In the genomic region with DNA sequence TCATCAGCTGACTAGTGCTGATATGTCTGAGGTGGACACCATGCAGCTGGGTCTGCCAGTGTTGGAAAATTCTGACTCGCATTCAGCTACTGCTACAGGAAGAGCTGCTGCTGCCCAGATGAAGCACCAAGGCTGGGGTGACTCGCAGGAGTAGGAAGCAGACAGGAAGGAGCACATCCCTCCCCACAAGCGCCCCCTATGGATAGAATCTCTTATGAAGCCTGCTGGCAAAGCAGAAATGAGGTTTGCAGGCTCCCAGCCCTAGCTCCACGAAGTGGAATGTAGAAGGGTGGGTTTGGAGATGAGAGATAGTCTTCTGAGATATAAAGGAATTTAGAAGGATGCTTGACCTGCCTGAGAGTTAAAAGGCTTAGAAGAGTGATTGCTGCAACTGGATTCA, we compare ENCODE assay signal across 12 cellular contexts.
DNase-seq lines count a peak whose midpoint lies in the region; ATAC-seq, FAIRE-seq and TF ChIP-seq lines count a peak whose summit lies in the region.
"Had no signal": no experiment of that assay in that cellular context is flagged by ENCODE, and none has a peak within 500 bp of the region (broad histone marks: within the 10 kb centered on the region; RNA-seq: fewer than 3 reads in every experiment).

No MANE protein-coding gene starts in this region.

- H3K4me3 ChIP-seq in MG63 (no peak overlapping the region), H1 (ENCODE audit: extremely low read depth in 1 of 4, insufficient read depth in 2 of 4, low read depth in 3 of 4, low read length in 4 of 4) (no peak overlapping the region)

- H3K27me3 ChIP-seq in MG63 (no peaks in the 10 kb centered on the region), H1 (replicated peaks in 1 of 4; ENCODE audit: control insufficient read depth in 3 of 4, extremely low read depth in 1 of 4, insufficient read depth in 3 of 4, low read length in 3 of 4) (no peaks in the 10 kb centered on the region)

- H3K27me3 Mint-ChIP-seq in activated CD4-positive, alpha-beta T cell treated with anti-CD3 and anti-CD28 coated beads, Interleukin-2, amount 10 ng/mL, durations not matched to agents 24 days and 14 days, result no peaks in the 10 kb centered on the region
- peaks cover 0 to 4% (median 0%) of the 10 kb centered on the region in 5 donors for H3K27me3 Mint-ChIP-seq in naive thymus-derived CD8-positive, alpha-beta T cell

- no peaks in the 10 kb centered on the region for H4K20me1 ChIP-seq in H1 (replicated peaks in 1 of 2; ENCODE audit: control insufficient read depth in 1 of 2, insufficient read depth in 2 of 2, low read length in 2 of 2)

- peak; percentile 65 to 67 for TF ChIP-seq RAD21 in H1 (IDR thresholded peaks at IDR 0.05 in 1 of 2, conservative IDR thresholded peaks at IDR 0.05 in 1 of 2; ENCODE audit: low read depth in 2 of 2, low read length in 2 of 2)

- no peak for TF ChIP-seq POLR2A in H1 (IDR thresholded peaks at IDR 0.05; ENCODE audit: control extremely low read depth in 1 of 2, low read depth in 2 of 2, low read length in 2 of 2)

- no peaks in the 10 kb centered on the region for H3K9me3 ChIP-seq in MG63
- H3K9me3 ChIP-seq in H1 (ENCODE audit: insufficient read depth in 2 of 2, low read depth in 1 of 2, low read length in 1 of 2), result no peaks in the 10 kb centered on the region

- H3K79me1 ChIP-seq in H1 (ENCODE audit: low read depth, low read length), result no peaks in the 10 kb centered on the region

- no peak overlapping the region for H3K14ac ChIP-seq in H1 (ENCODE audit: insufficient read length)

- TF ChIP-seq CTCF in H1 (IDR thresholded peaks at IDR 0.05; ENCODE audit: control extremely low read depth in 1 of 3, insufficient read depth in 1 of 3, low read depth in 1 of 3, low read length in 3 of 3), result peak; percentile 57 to 74 (median 68)

- FAIRE-seq in H1 (lab: Jason Lieb, UNC), result peak; percentile 70

- H2BK12ac ChIP-seq in H1 (ENCODE audit: low read depth, low read length), result no peak overlapping the region

- H2BK5ac ChIP-seq in H1 (ENCODE audit: low read depth, low read length), result no peak overlapping the region

- H3K4me2 ChIP-seq in H1 (ENCODE audit: insufficient read depth in 1 of 2, low read depth in 2 of 2, low read length in 2 of 2), result no peak overlapping the region

- no peak overlapping the region for H4K5ac ChIP-seq in H1 (ENCODE audit: insufficient read length, low read depth, low read length)

- no peaks in the 10 kb centered on the region for H3K4me1 Mint-ChIP-seq in activated CD4-positive, alpha-beta T cell treated with anti-CD3 and anti-CD28 coated beads, Interleukin-2, amount 10 ng/mL, durations not matched to agents 24 days and 14 days
- no peaks in the 10 kb centered on the region for H3K4me1 Mint-ChIP-seq in naive thymus-derived CD8-positive, alpha-beta T cell

- H3K56ac ChIP-seq in H1 (replicated peaks; ENCODE audit: insufficient read length, low read depth, low read length), result no peak overlapping the region

- no peak overlapping the region for H3K23ac ChIP-seq in H1 (ENCODE audit: insufficient read length)

- H2BK15ac ChIP-seq in H1 (ENCODE audit: low read length), result no peak overlapping the region

- no peaks in the 10 kb centered on the region for H3K79me2 ChIP-seq in H1 (ENCODE audit: control insufficient read depth in 1 of 2, insufficient read depth in 2 of 2, low read length in 2 of 2)

- H3K9me3 Mint-ChIP-seq in activated CD4-positive, alpha-beta T cell treated with anti-CD3 and anti-CD28 coated beads, Interleukin-2, amount 10 ng/mL, durations not matched to agents 24 days and 14 days, result no peaks in the 10 kb centered on the region
- peaks cover 0 to 2% (median 0%) of the 10 kb centered on the region in 9 donors for H3K9me3 Mint-ChIP-seq in naive thymus-derived CD8-positive, alpha-beta T cell
- H3K9me3 Mint-ChIP-seq: dendritic cell treated with granulocyte-macrophage colony-stimulating factor and Interleukin-4, amounts not matched to agents 40 ng/mL and 50 ng/mL, for 4 days had no signal

- no peaks in the 10 kb centered on the region for H3K36me3 ChIP-seq in MG63
- no peaks in the 10 kb centered on the region for H3K36me3 ChIP-seq in H1 (ENCODE audit: control insufficient read depth in 2 of 4, insufficient read depth in 4 of 4, low read length in 3 of 4)

- no peak overlapping the region for H3K27ac ChIP-seq in H1 (ENCODE audit: low read depth, low read length)

- POLR2A ChIA-PET in H1 (lab: Charles Lee; ENCODE audit: partially characterized antibody), result no interaction called here
- POLR2A ChIA-PET in naive thymus-derived CD8-positive, alpha-beta T cell (lab: Charles Lee), result no interaction called here

- WGBS in H1 (ENCODE audit: extremely low coverage in 1 of 2, insufficient coverage in 1 of 2, insufficient read length in 1 of 2, insufficient replicate concordance in 2 of 2, low coverage in 1 of 2, low lambda C conversion rate in 2 of 2, missing lambda C conversion rate in 1 of 2), 2 experiments, result 55% methylated on average over 4 of the region's 4 CpGs; no CpG with 5 or more reads in 1 of the 2 experiments

- H3K4me3 Mint-ChIP-seq in activated CD4-positive, alpha-beta T cell treated with anti-CD3 and anti-CD28 coated beads, Interleukin-2, amount 10 ng/mL, durations not matched to agents 24 days and 14 days, result no peak overlapping the region
- H3K4me3 Mint-ChIP-seq in naive thymus-derived CD8-positive, alpha-beta T cell, result no peak overlapping the region
- H3K4me3 Mint-ChIP-seq: dendritic cell treated with granulocyte-macrophage colony-stimulating factor and Interleukin-4, amounts not matched to agents 40 ng/mL and 50 ng/mL, for 4 days had no signal

- H3K23me2 ChIP-seq in H1 (ENCODE audit: low read depth, low read length), result no peaks in the 10 kb centered on the region

- no peak overlapping the region for H2BK120ac ChIP-seq in H1 (replicated peaks; ENCODE audit: low read depth, low read length)

- H3K18ac ChIP-seq in H1 (ENCODE audit: extremely low read depth, low read length), result no peak overlapping the region

- H2AK5ac ChIP-seq in H1 (ENCODE audit: low read depth, low read length), result no peak overlapping the region

- peak overlapping the region; percentile 51; the same call in 1 of the 2 replicates for H2AFZ ChIP-seq in H1 (ENCODE audit: low read length)

- no peak overlapping the region for H3K27ac Mint-ChIP-seq in activated CD4-positive, alpha-beta T cell treated with anti-CD3 and anti-CD28 coated beads, Interleukin-2, amount 10 ng/mL, durations not matched to agents 24 days and 14 days
- H3K27ac Mint-ChIP-seq in naive thymus-derived CD8-positive, alpha-beta T cell, result no peak overlapping the region
- H3K27ac Mint-ChIP-seq: dendritic cell treated with granulocyte-macrophage colony-stimulating factor and Interleukin-4, amounts not matched to agents 40 ng/mL and 50 ng/mL, for 4 days had no signal

- peak; percentile 2 for DNase-seq in activated CD4-positive, alpha-beta T cell treated with anti-CD3 and anti-CD28 coated beads for 48 hours
- DNase-seq in activated CD4-positive, alpha-beta T cell treated with anti-CD3 and anti-CD28 coated beads, Interleukin-2, amount 10 ng/mL, durations not matched to agents 24 days and 14 days, result no peak
- DNase-seq in MG63, result peak; percentile 13
- DNase-seq in H1 (ENCODE audit: low read depth in 1 of 2, low spot score in 2 of 2), result peak; percentile 50 to 70
- peak; percentile 23 for DNase-seq in stimulated activated CD8-positive, alpha-beta memory T cell treated with anti-CD3 and anti-CD28 coated beads, Interleukin-4, amount 100 ng/mL, for 48 hours
- no peak for DNase-seq in naive thymus-derived CD8-positive, alpha-beta T cell
- no peak for DNase-seq in NK-92 treated with Interleukin-12 subunit alpha and Interleukin-12 subunit beta, amount 100 ng/mL, for 24 hours (lab: John Stamatoyannopoulos, UW)
- DNase-seq in activated effector memory CD4-positive, alpha-beta T cell treated with anti-CD3 and anti-CD28 coated beads, Interleukin-2, amount 50 U/mL, for 16 hours, result no peak
- DNase-seq: activated gamma-delta T cell treated with Interleukin-2 at 50 U/mL for 16 hours; NCI-H774; stimulated activated CD4-positive, alpha-beta T cell treated with anti-CD3 and anti-CD28 coated beads, Interleukin-2, amount 100 ng/mL, for 48 hours had no signal

- CTCF ChIA-PET in H1 (lab: Charles Lee; ENCODE audit: partially characterized antibody), result interaction anchor here (0.7 to 3.3 kb wide), 23 partner anchors 10 to 944 kb away, joined by 3 to 17 read pairs (median 5); no protein-coding TSS in a partner anchor

- H3K9ac ChIP-seq in H1 (replicated peaks in 1 of 4; ENCODE audit: extremely low read depth in 1 of 4, low read depth in 3 of 4, low read length in 3 of 4), result no peak overlapping the region

- H4K8ac ChIP-seq in H1 (ENCODE audit: extremely low read depth, insufficient read depth, low read length), result no peak overlapping the region

- H3K4me1 ChIP-seq in H1 (replicated peaks in 1 of 4; ENCODE audit: control insufficient read depth in 3 of 4, insufficient read depth in 4 of 4, low read length in 3 of 4), result no peaks in the 10 kb centered on the region

- intact Hi-C loops in activated CD4-positive, alpha-beta T cell treated with anti-CD3 and anti-CD28 coated beads, Interleukin-2, amount 10 ng/mL, durations not matched to agents 24 days and 14 days (cut with micrococcal nuclease), result no loop called here

- TF ChIP-seq EP300 in H1 (IDR thresholded peaks at IDR 0.05; ENCODE audit: borderline replicate concordance in 1 of 2, low read depth in 2 of 2, low read length in 2 of 2), result no peak

- no peak overlapping the region for H3K4ac ChIP-seq in H1 (replicated peaks; ENCODE audit: insufficient read length, low read depth, low read length)

- no peak overlapping the region for H2BK20ac ChIP-seq in H1 (ENCODE audit: low read length)

- no peak for ATAC-seq in naive thymus-derived CD8-positive, alpha-beta T cell

- no peak overlapping the region for H4K91ac ChIP-seq in H1 (replicated peaks; ENCODE audit: insufficient read length, low read length)

- H3K36me3 Mint-ChIP-seq in activated CD4-positive, alpha-beta T cell treated with anti-CD3 and anti-CD28 coated beads, Interleukin-2, amount 10 ng/mL, durations not matched to agents 24 days and 14 days (ENCODE audit: low read depth), result no peaks in the 10 kb centered on the region
- no peaks in the 10 kb centered on the region for H3K36me3 Mint-ChIP-seq in naive thymus-derived CD8-positive, alpha-beta T cell

TF ChIP-seq in H1, 55 proteins besides CTCF, POLR2A, EP300 and RAD21:
- TF ChIP-seq SP4 (IDR thresholded peaks at IDR 0.05; ENCODE audit: low read length), result no peak
- TF ChIP-seq TEAD4 (IDR thresholded peaks at IDR 0.05; ENCODE audit: low read depth, low read length), result 0 out of 2 replicates have a peak, but pooled peaks have one; percentile 6
TF ChIP-seq in H1: peak in this region for 1.

Comparison
In these comparisons a context has a peak if more than half of its experiments do, and no peak if none do; other contexts are left out.
1. DNase-seq: peak in activated CD4-positive, alpha-beta T cell treated with anti-CD3 and anti-CD28 coated beads for 48 hours (single experiment), MG63 (single experiment), H1 (2 of 2) and stimulated activated CD8-positive, alpha-beta memory T cell treated with anti-CD3 and anti-CD28 coated beads, Interleukin-4, amount 100 ng/mL, for 48 hours (single experiment); none in activated CD4-positive, alpha-beta T cell treated with anti-CD3 and anti-CD28 coated beads, Interleukin-2, amount 10 ng/mL, durations not matched to agents 24 days and 14 days (single experiment), naive thymus-derived CD8-positive, alpha-beta T cell (0 of 10), NK-92 treated with Interleukin-12 subunit alpha and Interleukin-12 subunit beta, amount 100 ng/mL, for 24 hours (single experiment) and activated effector memory CD4-positive, alpha-beta T cell treated with anti-CD3 and anti-CD28 coated beads, Interleukin-2, amount 50 U/mL, for 16 hours (single experiment).